ENCODE assay signal across 1 cellular context in the genomic region with DNA sequence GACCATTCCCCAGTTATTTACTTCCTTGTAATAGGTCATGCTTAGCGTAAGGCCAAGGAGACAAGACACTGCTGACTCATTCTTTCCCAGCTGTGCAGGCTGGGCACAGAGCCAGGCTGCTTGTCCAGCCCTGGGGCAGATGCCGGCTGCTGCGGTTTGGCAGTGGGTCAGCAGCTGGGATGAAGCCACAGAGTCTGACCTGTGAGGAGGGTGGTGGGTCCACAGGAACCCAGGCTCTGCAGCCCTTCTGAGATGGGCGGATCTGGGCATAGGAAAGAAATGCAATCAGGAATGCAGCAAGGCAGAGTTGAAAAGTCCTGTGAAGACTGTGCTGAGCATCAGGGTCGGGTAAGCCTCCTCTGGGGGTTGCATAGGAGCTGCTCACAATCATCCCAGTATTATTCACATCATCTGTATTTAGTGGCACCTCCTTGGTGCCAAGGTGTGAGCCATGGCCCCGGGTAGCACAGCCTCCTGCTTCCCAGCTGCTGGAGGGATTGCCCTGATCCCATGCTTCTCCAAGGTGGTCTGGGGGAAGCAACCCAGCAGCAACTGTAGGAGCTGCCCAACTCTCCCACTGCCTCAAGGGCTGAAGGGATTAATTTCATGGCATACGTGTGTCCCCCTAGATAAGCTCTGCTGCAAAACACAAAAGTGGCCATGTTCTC.
TF ChIP-seq lines count a peak whose summit lies in the region.

No MANE protein-coding gene starts in this region.

TF ChIP-seq in HEK293, 187 proteins besides CTCF, POLR2A, EP300 and RAD21 (continued from another document and continues in another):
- TF ChIP-seq, protein P1, sequence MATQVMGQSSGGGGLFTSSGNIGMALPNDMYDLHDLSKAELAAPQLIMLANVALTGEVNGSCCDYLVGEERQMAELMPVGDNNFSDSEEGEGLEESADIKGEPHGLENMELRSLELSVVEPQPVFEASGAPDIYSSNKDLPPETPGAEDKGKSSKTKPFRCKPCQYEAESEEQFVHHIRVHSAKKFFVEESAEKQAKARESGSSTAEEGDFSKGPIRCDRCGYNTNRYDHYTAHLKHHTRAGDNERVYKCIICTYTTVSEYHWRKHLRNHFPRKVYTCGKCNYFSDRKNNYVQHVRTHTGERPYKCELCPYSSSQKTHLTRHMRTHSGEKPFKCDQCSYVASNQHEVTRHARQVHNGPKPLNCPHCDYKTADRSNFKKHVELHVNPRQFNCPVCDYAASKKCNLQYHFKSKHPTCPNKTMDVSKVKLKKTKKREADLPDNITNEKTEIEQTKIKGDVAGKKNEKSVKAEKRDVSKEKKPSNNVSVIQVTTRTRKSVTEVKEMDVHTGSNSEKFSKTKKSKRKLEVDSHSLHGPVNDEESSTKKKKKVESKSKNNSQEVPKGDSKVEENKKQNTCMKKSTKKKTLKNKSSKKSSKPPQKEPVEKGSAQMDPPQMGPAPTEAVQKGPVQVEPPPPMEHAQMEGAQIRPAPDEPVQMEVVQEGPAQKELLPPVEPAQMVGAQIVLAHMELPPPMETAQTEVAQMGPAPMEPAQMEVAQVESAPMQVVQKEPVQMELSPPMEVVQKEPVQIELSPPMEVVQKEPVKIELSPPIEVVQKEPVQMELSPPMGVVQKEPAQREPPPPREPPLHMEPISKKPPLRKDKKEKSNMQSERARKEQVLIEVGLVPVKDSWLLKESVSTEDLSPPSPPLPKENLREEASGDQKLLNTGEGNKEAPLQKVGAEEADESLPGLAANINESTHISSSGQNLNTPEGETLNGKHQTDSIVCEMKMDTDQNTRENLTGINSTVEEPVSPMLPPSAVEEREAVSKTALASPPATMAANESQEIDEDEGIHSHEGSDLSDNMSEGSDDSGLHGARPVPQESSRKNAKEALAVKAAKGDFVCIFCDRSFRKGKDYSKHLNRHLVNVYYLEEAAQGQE (tag by site-specific recombination; IDR thresholded peaks at IDR 0.05) = peak; percentile 34; the same call in 1 of the 2 replicates
- TF ChIP-seq ZNF350 (tag by site-specific recombination; IDR thresholded peaks at IDR 0.05) = no peak
- TF ChIP-seq, protein P2, sequence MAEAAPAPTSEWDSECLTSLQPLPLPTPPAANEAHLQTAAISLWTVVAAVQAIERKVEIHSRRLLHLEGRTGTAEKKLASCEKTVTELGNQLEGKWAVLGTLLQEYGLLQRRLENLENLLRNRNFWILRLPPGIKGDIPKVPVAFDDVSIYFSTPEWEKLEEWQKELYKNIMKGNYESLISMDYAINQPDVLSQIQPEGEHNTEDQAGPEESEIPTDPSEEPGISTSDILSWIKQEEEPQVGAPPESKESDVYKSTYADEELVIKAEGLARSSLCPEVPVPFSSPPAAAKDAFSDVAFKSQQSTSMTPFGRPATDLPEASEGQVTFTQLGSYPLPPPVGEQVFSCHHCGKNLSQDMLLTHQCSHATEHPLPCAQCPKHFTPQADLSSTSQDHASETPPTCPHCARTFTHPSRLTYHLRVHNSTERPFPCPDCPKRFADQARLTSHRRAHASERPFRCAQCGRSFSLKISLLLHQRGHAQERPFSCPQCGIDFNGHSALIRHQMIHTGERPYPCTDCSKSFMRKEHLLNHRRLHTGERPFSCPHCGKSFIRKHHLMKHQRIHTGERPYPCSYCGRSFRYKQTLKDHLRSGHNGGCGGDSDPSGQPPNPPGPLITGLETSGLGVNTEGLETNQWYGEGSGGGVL (tag by site-specific recombination; IDR thresholded peaks at IDR 0.05) = no peak
- TF ChIP-seq, protein P3, sequence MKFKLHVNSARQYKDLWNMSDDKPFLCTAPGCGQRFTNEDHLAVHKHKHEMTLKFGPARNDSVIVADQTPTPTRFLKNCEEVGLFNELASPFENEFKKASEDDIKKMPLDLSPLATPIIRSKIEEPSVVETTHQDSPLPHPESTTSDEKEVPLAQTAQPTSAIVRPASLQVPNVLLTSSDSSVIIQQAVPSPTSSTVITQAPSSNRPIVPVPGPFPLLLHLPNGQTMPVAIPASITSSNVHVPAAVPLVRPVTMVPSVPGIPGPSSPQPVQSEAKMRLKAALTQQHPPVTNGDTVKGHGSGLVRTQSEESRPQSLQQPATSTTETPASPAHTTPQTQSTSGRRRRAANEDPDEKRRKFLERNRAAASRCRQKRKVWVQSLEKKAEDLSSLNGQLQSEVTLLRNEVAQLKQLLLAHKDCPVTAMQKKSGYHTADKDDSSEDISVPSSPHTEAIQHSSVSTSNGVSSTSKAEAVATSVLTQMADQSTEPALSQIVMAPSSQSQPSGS (tag by site-specific recombination; IDR thresholded peaks at IDR 0.05; ENCODE audit: low read depth) = no peak
- TF ChIP-seq BCL11A (tag by site-specific recombination; IDR thresholded peaks at IDR 0.05; ENCODE audit: low read depth) = no peak
- TF ChIP-seq SETDB1 (IDR thresholded peaks at IDR 0.05; ENCODE audit: insufficient read length, low read length) = no peak
- no peak for TF ChIP-seq YY1 (tag by site-specific recombination; IDR thresholded peaks at IDR 0.05)
- no peak for TF ChIP-seq ZNF175 (tag by site-specific recombination; IDR thresholded peaks at IDR 0.05)
- no peak for TF ChIP-seq HOXD13 (CRISPR knock-in tag; IDR thresholded peaks at IDR 0.05; ENCODE audit: borderline replicate concordance)
- no peak for TF ChIP-seq ZNF292 (tag by site-specific recombination; IDR thresholded peaks at IDR 0.05; ENCODE audit: borderline replicate concordance, low read depth)
- no peak for TF ChIP-seq ZNF211 (tag by site-specific recombination; IDR thresholded peaks at IDR 0.05; ENCODE audit: low read depth)
- no peak for TF ChIP-seq ZNF514 (tag by site-specific recombination; IDR thresholded peaks at IDR 0.05)
- TF ChIP-seq ZNF155 (tag by site-specific recombination; IDR thresholded peaks at IDR 0.05) = no peak
- TF ChIP-seq, protein P4, sequence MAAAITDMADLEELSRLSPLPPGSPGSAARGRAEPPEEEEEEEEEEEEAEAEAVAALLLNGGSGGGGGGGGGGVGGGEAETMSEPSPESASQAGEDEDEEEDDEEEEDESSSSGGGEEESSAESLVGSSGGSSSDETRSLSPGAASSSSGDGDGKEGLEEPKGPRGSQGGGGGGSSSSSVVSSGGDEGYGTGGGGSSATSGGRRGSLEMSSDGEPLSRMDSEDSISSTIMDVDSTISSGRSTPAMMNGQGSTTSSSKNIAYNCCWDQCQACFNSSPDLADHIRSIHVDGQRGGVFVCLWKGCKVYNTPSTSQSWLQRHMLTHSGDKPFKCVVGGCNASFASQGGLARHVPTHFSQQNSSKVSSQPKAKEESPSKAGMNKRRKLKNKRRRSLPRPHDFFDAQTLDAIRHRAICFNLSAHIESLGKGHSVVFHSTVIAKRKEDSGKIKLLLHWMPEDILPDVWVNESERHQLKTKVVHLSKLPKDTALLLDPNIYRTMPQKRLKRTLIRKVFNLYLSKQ (tag by site-specific recombination; IDR thresholded peaks at IDR 0.05; ENCODE audit: borderline replicate concordance) = no peak
- no peak for TF ChIP-seq ZNF621 (tag by site-specific recombination; IDR thresholded peaks at IDR 0.05)
- no peak for TF ChIP-seq YY2 (tag by site-specific recombination; IDR thresholded peaks at IDR 0.05)
- no peak for TF ChIP-seq REPIN1 (tag by site-specific recombination; IDR thresholded peaks at IDR 0.05; ENCODE audit: low read depth)
- no peak for TF ChIP-seq ZNF777 (tag by site-specific recombination; IDR thresholded peaks at IDR 0.05; ENCODE audit: borderline replicate concordance)
- TF ChIP-seq, protein P5, sequence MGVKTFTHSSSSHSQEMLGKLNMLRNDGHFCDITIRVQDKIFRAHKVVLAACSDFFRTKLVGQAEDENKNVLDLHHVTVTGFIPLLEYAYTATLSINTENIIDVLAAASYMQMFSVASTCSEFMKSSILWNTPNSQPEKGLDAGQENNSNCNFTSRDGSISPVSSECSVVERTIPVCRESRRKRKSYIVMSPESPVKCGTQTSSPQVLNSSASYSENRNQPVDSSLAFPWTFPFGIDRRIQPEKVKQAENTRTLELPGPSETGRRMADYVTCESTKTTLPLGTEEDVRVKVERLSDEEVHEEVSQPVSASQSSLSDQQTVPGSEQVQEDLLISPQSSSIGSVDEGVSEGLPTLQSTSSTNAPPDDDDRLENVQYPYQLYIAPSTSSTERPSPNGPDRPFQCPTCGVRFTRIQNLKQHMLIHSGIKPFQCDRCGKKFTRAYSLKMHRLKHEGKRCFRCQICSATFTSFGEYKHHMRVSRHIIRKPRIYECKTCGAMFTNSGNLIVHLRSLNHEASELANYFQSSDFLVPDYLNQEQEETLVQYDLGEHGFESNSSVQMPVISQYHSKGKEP (tag by site-specific recombination; IDR thresholded peaks at IDR 0.05) = 0 out of 2 replicates have a peak, but pooled peaks have one; percentile 28
- TF ChIP-seq GLIS2 (tag by site-specific recombination; IDR thresholded peaks at IDR 0.05) = no peak
- TF ChIP-seq ZNF114 (tag by site-specific recombination; IDR thresholded peaks at IDR 0.05) = no peak
- TF ChIP-seq, protein P6, sequence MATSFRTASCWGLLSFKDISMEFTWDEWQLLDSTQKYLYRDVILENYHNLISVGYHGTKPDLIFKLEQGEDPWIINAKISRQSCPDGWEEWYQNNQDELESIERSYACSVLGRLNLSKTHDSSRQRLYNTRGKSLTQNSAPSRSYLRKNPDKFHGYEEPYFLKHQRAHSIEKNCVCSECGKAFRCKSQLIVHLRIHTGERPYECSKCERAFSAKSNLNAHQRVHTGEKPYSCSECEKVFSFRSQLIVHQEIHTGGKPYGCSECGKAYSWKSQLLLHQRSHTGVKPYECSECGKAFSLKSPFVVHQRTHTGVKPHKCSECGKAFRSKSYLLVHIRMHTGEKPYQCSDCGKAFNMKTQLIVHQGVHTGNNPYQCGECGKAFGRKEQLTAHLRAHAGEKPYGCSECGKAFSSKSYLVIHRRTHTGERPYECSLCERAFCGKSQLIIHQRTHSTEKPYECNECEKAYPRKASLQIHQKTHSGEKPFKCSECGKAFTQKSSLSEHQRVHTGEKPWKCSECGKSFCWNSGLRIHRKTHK (tag by site-specific recombination; IDR thresholded peaks at IDR 0.05) = no peak
- TF ChIP-seq ZNF670 (tag by site-specific recombination; IDR thresholded peaks at IDR 0.05; ENCODE audit: low read depth) = no peak
- TF ChIP-seq ZNF747 (tag by site-specific recombination; IDR thresholded peaks at IDR 0.05) = no peak
- TF ChIP-seq ZNF274 (IDR thresholded peaks at IDR 0.05; ENCODE audit: low read length) = no peak
- TF ChIP-seq ZNF274 (tag by site-specific recombination; IDR thresholded peaks at IDR 0.05; ENCODE audit: borderline replicate concordance) = no peak
- TF ChIP-seq WT1 (tag by site-specific recombination; IDR thresholded peaks at IDR 0.05) = no peak
- TF ChIP-seq, protein P7, sequence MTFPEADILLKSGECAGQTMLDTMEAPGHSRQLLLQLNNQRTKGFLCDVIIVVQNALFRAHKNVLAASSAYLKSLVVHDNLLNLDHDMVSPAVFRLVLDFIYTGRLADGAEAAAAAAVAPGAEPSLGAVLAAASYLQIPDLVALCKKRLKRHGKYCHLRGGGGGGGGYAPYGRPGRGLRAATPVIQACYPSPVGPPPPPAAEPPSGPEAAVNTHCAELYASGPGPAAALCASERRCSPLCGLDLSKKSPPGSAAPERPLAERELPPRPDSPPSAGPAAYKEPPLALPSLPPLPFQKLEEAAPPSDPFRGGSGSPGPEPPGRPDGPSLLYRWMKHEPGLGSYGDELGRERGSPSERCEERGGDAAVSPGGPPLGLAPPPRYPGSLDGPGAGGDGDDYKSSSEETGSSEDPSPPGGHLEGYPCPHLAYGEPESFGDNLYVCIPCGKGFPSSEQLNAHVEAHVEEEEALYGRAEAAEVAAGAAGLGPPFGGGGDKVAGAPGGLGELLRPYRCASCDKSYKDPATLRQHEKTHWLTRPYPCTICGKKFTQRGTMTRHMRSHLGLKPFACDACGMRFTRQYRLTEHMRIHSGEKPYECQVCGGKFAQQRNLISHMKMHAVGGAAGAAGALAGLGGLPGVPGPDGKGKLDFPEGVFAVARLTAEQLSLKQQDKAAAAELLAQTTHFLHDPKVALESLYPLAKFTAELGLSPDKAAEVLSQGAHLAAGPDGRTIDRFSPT (tag by site-specific recombination; IDR thresholded peaks at IDR 0.05) = peak; percentile 98
- TF ChIP-seq ZSCAN16 (tag by site-specific recombination; IDR thresholded peaks at IDR 0.05) = no peak
- no peak for TF ChIP-seq ZBTB1 (tag by site-specific recombination; IDR thresholded peaks at IDR 0.05)
- TF ChIP-seq, protein P8, sequence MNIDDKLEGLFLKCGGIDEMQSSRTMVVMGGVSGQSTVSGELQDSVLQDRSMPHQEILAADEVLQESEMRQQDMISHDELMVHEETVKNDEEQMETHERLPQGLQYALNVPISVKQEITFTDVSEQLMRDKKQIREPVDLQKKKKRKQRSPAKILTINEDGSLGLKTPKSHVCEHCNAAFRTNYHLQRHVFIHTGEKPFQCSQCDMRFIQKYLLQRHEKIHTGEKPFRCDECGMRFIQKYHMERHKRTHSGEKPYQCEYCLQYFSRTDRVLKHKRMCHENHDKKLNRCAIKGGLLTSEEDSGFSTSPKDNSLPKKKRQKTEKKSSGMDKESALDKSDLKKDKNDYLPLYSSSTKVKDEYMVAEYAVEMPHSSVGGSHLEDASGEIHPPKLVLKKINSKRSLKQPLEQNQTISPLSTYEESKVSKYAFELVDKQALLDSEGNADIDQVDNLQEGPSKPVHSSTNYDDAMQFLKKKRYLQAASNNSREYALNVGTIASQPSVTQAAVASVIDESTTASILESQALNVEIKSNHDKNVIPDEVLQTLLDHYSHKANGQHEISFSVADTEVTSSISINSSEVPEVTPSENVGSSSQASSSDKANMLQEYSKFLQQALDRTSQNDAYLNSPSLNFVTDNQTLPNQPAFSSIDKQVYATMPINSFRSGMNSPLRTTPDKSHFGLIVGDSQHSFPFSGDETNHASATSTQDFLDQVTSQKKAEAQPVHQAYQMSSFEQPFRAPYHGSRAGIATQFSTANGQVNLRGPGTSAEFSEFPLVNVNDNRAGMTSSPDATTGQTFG (tag by site-specific recombination; IDR thresholded peaks at IDR 0.05; ENCODE audit: borderline replicate concordance) = no peak
- TF ChIP-seq ZNF394 (tag by site-specific recombination; IDR thresholded peaks at IDR 0.05; ENCODE audit: borderline replicate concordance) = peak; percentile 54; the same call in 1 of the 2 replicates
- no peak for TF ChIP-seq ZNF701 (tag by site-specific recombination; IDR thresholded peaks at IDR 0.05)
- TF ChIP-seq GFI1B (tag by site-specific recombination; IDR thresholded peaks at IDR 0.05) = no peak
- TF ChIP-seq ZNF214 (tag by site-specific recombination; IDR thresholded peaks at IDR 0.05; ENCODE audit: borderline replicate concordance) = no peak
- TF ChIP-seq ZNF626 (tag by site-specific recombination; IDR thresholded peaks at IDR 0.05) = no peak
- TF ChIP-seq ZNF433 (tag by site-specific recombination; IDR thresholded peaks at IDR 0.05; ENCODE audit: low read depth) = no peak
- no peak for TF ChIP-seq ZNF473 (tag by site-specific recombination; IDR thresholded peaks at IDR 0.05)
- TF ChIP-seq IKZF3 (tag by site-specific recombination; IDR thresholded peaks at IDR 0.05) = peak; percentile 80
- TF ChIP-seq ZNF146 (tag by site-specific recombination; IDR thresholded peaks at IDR 0.05) = no peak
